1 cellular context compared by ENCODE assay signal in the genomic region with DNA sequence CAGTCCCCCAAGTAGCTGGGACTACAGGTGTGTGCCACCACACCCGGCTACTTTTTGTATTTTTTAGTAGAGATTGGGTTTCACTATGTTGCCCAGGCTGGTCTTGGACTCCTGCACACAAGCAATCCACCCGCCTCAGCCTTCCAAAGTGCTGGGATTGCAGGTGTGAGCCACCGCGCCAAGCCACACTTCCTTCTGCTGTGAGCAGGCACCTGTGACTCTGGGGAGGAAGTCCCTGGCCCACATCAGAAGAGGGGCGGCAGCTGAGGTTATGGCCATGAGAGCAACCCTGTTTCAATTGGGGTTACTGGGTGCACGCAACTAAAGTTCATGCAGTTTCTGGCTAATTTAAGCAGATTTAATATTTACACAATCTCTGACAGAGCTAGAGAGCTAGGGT.
TF ChIP-seq lines count a peak whose summit lies in the region.

No MANE protein-coding gene starts in this region.

TF ChIP-seq in IMR-90, 13 proteins besides CTCF, POLR2A, EP300 and RAD21 (continued from another document):
- no peak for TF ChIP-seq RFX5 (IDR thresholded peaks at IDR 0.05; ENCODE audit: low read depth, low read length)
